Comparison of ENCODE assay signal across 12 cellular contexts in genomic region chr10:87925570-87925969, GRCh38.
DNase-seq lines count a peak whose midpoint lies in the region; ATAC-seq and FAIRE-seq lines count a peak whose summit lies in the region.
"Had no signal": no experiment of that assay in that cellular context is flagged by ENCODE, and none has a peak within 500 bp of the region (broad histone marks: within the 10 kb centered on the region; RNA-seq: fewer than 3 reads in every experiment).

No MANE protein-coding gene starts in this region.

- ATAC-seq in GM21619 (IDR thresholded peaks at IDR 0.05; ENCODE audit: unreplicated experiment) (no peak), HG03521 (IDR thresholded peaks at IDR 0.05; ENCODE audit: unreplicated experiment) (no peak)

- FAIRE-seq in frontal cortex (lab: Jason Lieb, UNC): peak; percentile 17

- H3K27ac ChIP-seq in substantia nigra (ENCODE audit: low read depth, low read length, poor library complexity, severe bottlenecking): no peak overlapping the region
- H3K27ac ChIP-seq: BLaER1 treated with 17β-estradiol and CSF1 and Interleukin-3, amounts not matched to agents 10 nM and 100 nM; skin epidermis had no signal

- DNase-seq in DMS 273 treated with DMSO at 0.1 percent for 48 hours (lab: John Stamatoyannopoulos, UW) (peak; percentile 63), NCI-H1417 (lab: John Stamatoyannopoulos, UW) (peak; percentile 43 to 91 (median 91)), NCI-H82 (lab: John Stamatoyannopoulos, UW) (peak; percentile 79), frontal cortex (ENCODE audit: low spot score in 2 of 2) (no peak), substantia nigra (lab: John Stamatoyannopoulos, UW) (no peak)
- no peak for DNase-seq in stimulated activated CD8-positive, alpha-beta memory T cell treated with anti-CD3 and anti-CD28 coated beads, Interleukin-4, amount 100 ng/mL, for 48 hours
- DNase-seq: activated CD8-positive, alpha-beta memory T cell treated with anti-CD3 and anti-CD28 coated beads, Interleukin-2, amount 50 U/mL, for 4 hours; central memory CD4-positive, alpha-beta T cell had no signal

Comparison
In these comparisons a context has a peak if more than half of its experiments do, and no peak if none do; other contexts are left out.
1. DNase-seq: peak in DMS 273 treated with DMSO at 0.1 percent for 48 hours (single experiment), NCI-H1417 (3 of 3) and NCI-H82 (single experiment); none in frontal cortex (0 of 2), stimulated activated CD8-positive, alpha-beta memory T cell treated with anti-CD3 and anti-CD28 coated beads, Interleukin-4, amount 100 ng/mL, for 48 hours (single experiment) and substantia nigra (0 of 49).